1 cellular context compared by ENCODE assay signal in genomic region chr13:110348751-110349150, GRCh38.
TF ChIP-seq lines count a peak whose summit lies in the region.

No MANE protein-coding gene starts in this region.

TF ChIP-seq in HepG2, 621 proteins besides CTCF, POLR2A, EP300 and RAD21:
- TF ChIP-seq ZNF143 (CRISPR knock-in tag; IDR thresholded peaks at IDR 0.05) (no peak), ZNF33A (CRISPR knock-in tag; IDR thresholded peaks at IDR 0.05; ENCODE audit: borderline replicate concordance) (no peak), BRCA1 (CRISPR knock-in tag; IDR thresholded peaks at IDR 0.05) (no peak), SALL1 (CRISPR knock-in tag; IDR thresholded peaks at IDR 0.05) (no peak), ZFAT (CRISPR knock-in tag; conservative IDR thresholded peaks at IDR 0.05) (no peak), ZBTB39 (CRISPR knock-in tag; IDR thresholded peaks at IDR 0.05) (no peak), HNF4A (CRISPR knock-in tag; IDR thresholded peaks at IDR 0.05) (no peak), TAF15 (IDR thresholded peaks at IDR 0.05; ENCODE audit: low read depth, low read length, poor library complexity, severe bottlenecking) (no peak), PCBP1 (IDR thresholded peaks at IDR 0.05; ENCODE audit: borderline replicate concordance, low read depth, low read length) (no peak), ZNF362 (CRISPR knock-in tag; IDR thresholded peaks at IDR 0.05; ENCODE audit: borderline replicate concordance) (no peak), MAFF (IDR thresholded peaks at IDR 0.05; ENCODE audit: low read depth, low read length) (no peak), HMG20B (CRISPR knock-in tag; conservative IDR thresholded peaks at IDR 0.05) (no peak), HBP1 (CRISPR knock-in tag; IDR thresholded peaks at IDR 0.05; ENCODE audit: low read depth) (no peak), PHF21A (CRISPR knock-in tag; IDR thresholded peaks at IDR 0.05) (no peak), DNMT3B (CRISPR knock-in tag; conservative IDR thresholded peaks at IDR 0.05) (no peak)
